In the genomic region with DNA sequence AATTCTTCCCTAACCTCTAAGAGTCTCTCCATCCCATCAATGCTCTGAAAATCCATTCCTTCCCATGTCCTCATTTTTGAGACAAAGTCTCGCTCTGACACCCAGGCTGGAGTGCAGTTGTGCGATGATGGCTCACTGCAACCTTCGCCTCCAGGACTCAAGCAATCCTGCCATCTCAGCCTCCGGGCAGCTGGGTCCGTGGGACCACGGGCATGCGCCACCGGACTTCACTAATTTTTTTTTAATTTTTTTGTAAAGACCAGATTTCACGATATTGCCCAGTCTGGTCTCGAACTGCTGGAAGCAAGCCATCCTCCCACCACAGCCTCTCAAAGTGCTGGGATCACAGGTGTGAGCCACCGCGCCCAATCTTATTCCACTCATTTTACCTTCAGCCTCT, we compare ENCODE assay signal across 8 cellular contexts. TPM values are rescaled to one million over a fixed set of nuclear protein-coding genes. Genes with fewer than 3 reads are reported as not detected.
DNase-seq lines count a peak whose midpoint lies in the region; ATAC-seq, FAIRE-seq and TF ChIP-seq lines count a peak whose summit lies in the region.

No MANE protein-coding gene starts in this region.

- no peak overlapping the region for H3K27ac ChIP-seq in HUES6 (ENCODE audit: low read depth, low read length)

- peaks cover 4% of the 10 kb centered on the region; the same call in 1 of the 2 replicates for H3K36me3 ChIP-seq in HUES6 (ENCODE audit: control insufficient read depth, insufficient read depth, low read length)

- FAIRE-seq in GM19239 (lab: Jason Lieb, UNC) = no peak

- no peak overlapping the region for H3K27ac Mint-ChIP-seq in natural killer cell

- H3K9me3 Mint-ChIP-seq in natural killer cell = no peaks in the 10 kb centered on the region

- no peak for TF ChIP-seq CTCF in AG09309 (IDR thresholded peaks at IDR 0.05; ENCODE audit: control insufficient read depth, insufficient read depth, low read depth, low read length, missing control alignments)
- TF ChIP-seq CTCF in choroid plexus epithelial cell (conservative IDR thresholded peaks at IDR 0.05; ENCODE audit: low read depth, low read length) = no peak
- no peak for TF ChIP-seq CTCF in natural killer cell (IDR thresholded peaks at IDR 0.05)

- H3K4me1 Mint-ChIP-seq in natural killer cell = peaks cover 38 to 50% of the 10 kb centered on the region in 2 donors

- peak overlapping the region; percentile 90 for H3K4me3 Mint-ChIP-seq in natural killer cell

- H3K4me1 ChIP-seq in HUES6 (ENCODE audit: control insufficient read depth, insufficient read depth, low read length) = peaks cover 16% of the 10 kb centered on the region

- intact Hi-C loops in natural killer cell (cut with micrococcal nuclease) (no loop called here), posterior vena cava (cut with DNase I) (no loop called here)

- H3K27me3 Mint-ChIP-seq in natural killer cell (ENCODE audit: low read depth in 2 of 2) = no peaks in the 10 kb centered on the region

- no peak for DNase-seq in AG09309 (ENCODE audit: low read depth)
- no peak for DNase-seq in choroid plexus epithelial cell (ENCODE audit: low read depth)
- DNase-seq in natural killer cell = no peak
- no peak for DNase-seq in GM19239 (ENCODE audit: insufficient read length, low spot score)
- no peak for DNase-seq in AML-193 (lab: John Stamatoyannopoulos, UW)
- DNase-seq in iPS-NIHi11 (ENCODE audit: low spot score) = no peak
- DNase-seq in posterior vena cava (ENCODE audit: low spot score) = no peak

- H3K9ac ChIP-seq in HUES6 (ENCODE audit: low read length) = no peak overlapping the region

- peaks cover 14% of the 10 kb centered on the region for H3K27me3 ChIP-seq in HUES6 (ENCODE audit: control insufficient read depth, insufficient read depth, low read length)

- no peaks in the 10 kb centered on the region for H3K36me3 Mint-ChIP-seq in natural killer cell

- H3K9me3 ChIP-seq in HUES6 (ENCODE audit: control insufficient read depth, insufficient read depth, low read depth, low read length) = no peaks in the 10 kb centered on the region

- H3K4me3 ChIP-seq in AG09309 (ENCODE audit: control insufficient read depth, low read depth, low read length) (peak overlapping the region; percentile 76), HUES6 (ENCODE audit: low read depth, low read length) (peak overlapping the region; percentile 74), choroid plexus epithelial cell (ENCODE audit: low read depth, low read length) (peak overlapping the region; percentile 80)

- no peak for ATAC-seq in natural killer cell

RNA-seq across cellular contexts. Expression of a gene that starts 1.6 kb away (rescaled TPM):
- total RNA-seq in natural killer cell (10 to 100 TPM; 25.9 to 41.7 (median 36.0) TPM), posterior vena cava (10 to 100 TPM; 63.6 to 83.3 TPM)
